ENCODE assay signal across 8 cellular contexts in genomic region chr4:67549123-67549522, GRCh38. TPM values are rescaled to one million over a fixed set of nuclear protein-coding genes. Genes with fewer than 3 reads are reported as not detected.
DNase-seq lines count a peak whose midpoint lies in the region; ATAC-seq and TF ChIP-seq lines count a peak whose summit lies in the region.

No MANE protein-coding gene starts in this region.

- ATAC-seq in GM21576 (IDR thresholded peaks at IDR 0.05; ENCODE audit: unreplicated experiment) = peak; percentile 27
- ATAC-seq in activated B cell treated with CpG ODN at 0.5 μM for 24 hours (ENCODE audit: low read depth) = no peak

- H3K27me3 ChIP-seq in Karpas-422 (ENCODE audit: low read length) (no peaks in the 10 kb centered on the region), ovary (no peaks in the 10 kb centered on the region)

- 6 to 29% (median 20%) methylated on average over 1 of the region's 1 CpG for WGBS in ovary, 3 donors

- TF ChIP-seq POLR2A in ovary (IDR thresholded peaks at IDR 0.05) = no peak

- H3K79me2 ChIP-seq in Karpas-422 (ENCODE audit: low read length) = peaks cover 11% of the 10 kb centered on the region

- POLR2A ChIA-PET in activated B cell treated with CpG ODN at 0.5 μM for 24 hours (lab: Charles Lee) = no interaction called here

- CTCF ChIA-PET in activated B cell treated with CpG ODN at 0.5 μM for 24 hours (lab: Charles Lee) = interaction anchor here (0.6 to 1.6 kb wide), 11 partner anchors 19 to 361 kb away, joined by 3 to 14 read pairs (median 4); no protein-coding TSS in a partner anchor

- peaks cover 10% of the 10 kb centered on the region for H3K36me3 Mint-ChIP-seq in activated B cell treated with CpG ODN at 0.5 μM for 24 hours (ENCODE audit: low read depth)

- DNase-seq in Karpas-422 = peak; percentile 87
- DNase-seq in activated B cell treated with CpG ODN at 0.5 μM for 24 hours = no peak
- peak; percentile 52 for DNase-seq in renal cortical epithelial cell (ENCODE audit: low read depth)
- DNase-seq in ovary = no peak
- DNase-seq in NCI-H2029 (lab: John Stamatoyannopoulos, UW) = no peak
- no peak for DNase-seq in NK-92 treated with Interleukin-12 subunit alpha and Interleukin-12 subunit beta, amount 100 ng/mL, for 24 hours (lab: John Stamatoyannopoulos, UW)

- no peaks in the 10 kb centered on the region for H3K9me3 ChIP-seq in Karpas-422 (ENCODE audit: low read length)
- no peaks in the 10 kb centered on the region for H3K9me3 ChIP-seq in ovary

- peaks cover 51% of the 10 kb centered on the region for H3K4me1 Mint-ChIP-seq in activated B cell treated with CpG ODN at 0.5 μM for 24 hours

- peak overlapping the region; percentile 65 for H3K4me2 ChIP-seq in Karpas-422 (ENCODE audit: low read depth, low read length, poor library complexity, severe bottlenecking)

- peak overlapping the region; percentile 93 for H3K27ac Mint-ChIP-seq in activated B cell treated with CpG ODN at 0.5 μM for 24 hours

- H3K4me3 Mint-ChIP-seq in activated B cell treated with CpG ODN at 0.5 μM for 24 hours = peak overlapping the region; percentile 86

- peak overlapping the region; percentile 79 for H2AFZ ChIP-seq in Karpas-422 (ENCODE audit: low read length)

- H3K36me3 ChIP-seq in Karpas-422 (ENCODE audit: insufficient read depth, low read length) (0 out of 2 replicates have a peak, but pooled peaks cover under 1% of the 10 kb centered on the region), ovary (no peaks in the 10 kb centered on the region)

- TF ChIP-seq EP300 in ovary (IDR thresholded peaks at IDR 0.05) = no peak

- H3K27me3 Mint-ChIP-seq in activated B cell treated with CpG ODN at 0.5 μM for 24 hours = no peaks in the 10 kb centered on the region

- H3K9ac ChIP-seq in Karpas-422 (ENCODE audit: low read length) = no peak overlapping the region

- H3K9me3 Mint-ChIP-seq in activated B cell treated with CpG ODN at 0.5 μM for 24 hours = no peaks in the 10 kb centered on the region

- peak overlapping the region; percentile 28 for H3K4me3 ChIP-seq in Karpas-422 (ENCODE audit: low read length)
- H3K4me3 ChIP-seq in ovary = no peak overlapping the region

- intact Hi-C loops in activated B cell treated with CpG ODN at 0.5 μM for 24 hours (cut with micrococcal nuclease) = loop anchor here (1.0 to 2.0 kb wide), 6 partner anchors 26 to 626 kb away; partner anchors contain the start of gene UBA6
- intact Hi-C loops in ovary (cut with DNase I) = loop anchor here in 1 of 4 donors (10.0 kb wide), 1 partner anchor 156 kb away; the partner anchor contains the start of gene UBA6

- TF ChIP-seq CTCF in GM12874 (IDR thresholded peaks at IDR 0.05; ENCODE audit: insufficient read depth, low read depth, low read length) = peak; percentile 22; the same call in 1 of the 2 replicates
- TF ChIP-seq CTCF in activated B cell treated with CpG ODN at 0.5 μM for 24 hours (IDR thresholded peaks at IDR 0.05) = peak; percentile 55
- peak in 1 of 3 donors; percentile 15 for TF ChIP-seq CTCF in ovary (IDR thresholded peaks at IDR 0.05)

- H3K4me1 ChIP-seq in Karpas-422 (ENCODE audit: low read length) (peaks cover 60% of the 10 kb centered on the region), ovary (ENCODE audit: insufficient read depth) (peaks cover 1% of the 10 kb centered on the region)

- H3K27ac ChIP-seq in Karpas-422 (ENCODE audit: low read length) = peak overlapping the region; percentile 30; the same call in 1 of the 2 replicates
- no peak overlapping the region for H3K27ac ChIP-seq in ovary

- H4K20me1 ChIP-seq in Karpas-422 (ENCODE audit: insufficient read depth, low read depth, low read length) = no peaks in the 10 kb centered on the region

- no peaks in the 10 kb centered on the region for H3K9me2 ChIP-seq in Karpas-422 (replicated peaks; ENCODE audit: insufficient read depth, low read length)

RNA-seq across cellular contexts. Expression of gene CENPC, which starts 3.8 kb away (rescaled TPM):
- total RNA-seq in Karpas-422 (2014; rRNA removed; shearing (Covaris generic); ENCODE audit: low replicate concordance) = 33.6 and 44.5 TPM in 2 replicates
- total RNA-seq in activated B cell treated with CpG ODN at 0.5 μM for 24 hours (40.5 and 46.0 TPM in 2 replicates), renal cortical epithelial cell (9.2 and 13.9 TPM in 2 replicates), ovary (10 to 100 TPM; 23.1 to 46.7 (median 28.4) TPM)
- 10 to 100 TPM in 1 of 2 donors, 1 to 10 TPM in 1; 9.8 to 14.8 TPM for polyA plus RNA-seq in ovary

RNA-seq across cellular contexts. Expression of gene STAP1, which starts 9.4 kb away (rescaled TPM):
- 47.5 and 80.8 TPM in 2 replicates for total RNA-seq in Karpas-422 (2014; rRNA removed; shearing (Covaris generic); ENCODE audit: low replicate concordance)
- 46.4 and 50.3 TPM in 2 replicates for total RNA-seq in activated B cell treated with CpG ODN at 0.5 μM for 24 hours
- total RNA-seq in renal cortical epithelial cell = not detected in 2 replicates
- total RNA-seq in ovary = not detected
- under 1 TPM; 0.12 to 0.40 TPM for polyA plus RNA-seq in ovary

Comparison
In these comparisons a context has a peak if more than half of its experiments do, and no peak if none do; other contexts are left out.
1. DNase-seq: peak in Karpas-422 (single experiment) and renal cortical epithelial cell (single experiment); none in activated B cell treated with CpG ODN at 0.5 μM for 24 hours (single experiment), ovary (0 of 5), NCI-H2029 (single experiment) and NK-92 treated with Interleukin-12 subunit alpha and Interleukin-12 subunit beta, amount 100 ng/mL, for 24 hours (single experiment).
2. RNA of gene STAP1, which starts 9.4 kb away (total RNA-seq): 47.5 to 80.8 TPM in Karpas-422 and 46.4 to 50.3 TPM in activated B cell treated with CpG ODN at 0.5 μM for 24 hours; not detected in renal cortical epithelial cell and not detected in ovary; every median in the first group is over 10 times any median in the second.